ENCODE assay signal across 8 cellular contexts in genomic region chr11:119381186-119381988, GRCh38. TPM values are rescaled to one million over a fixed set of nuclear protein-coding genes. Genes with fewer than 3 reads are reported as not detected.
A peak's percentile ranks its signal among the peaks of the same experiment; 100 is the strongest.
DNase-seq lines count a peak whose midpoint lies in the region; ATAC-seq and TF ChIP-seq lines count a peak whose summit lies in the region.

A gene with protein sequence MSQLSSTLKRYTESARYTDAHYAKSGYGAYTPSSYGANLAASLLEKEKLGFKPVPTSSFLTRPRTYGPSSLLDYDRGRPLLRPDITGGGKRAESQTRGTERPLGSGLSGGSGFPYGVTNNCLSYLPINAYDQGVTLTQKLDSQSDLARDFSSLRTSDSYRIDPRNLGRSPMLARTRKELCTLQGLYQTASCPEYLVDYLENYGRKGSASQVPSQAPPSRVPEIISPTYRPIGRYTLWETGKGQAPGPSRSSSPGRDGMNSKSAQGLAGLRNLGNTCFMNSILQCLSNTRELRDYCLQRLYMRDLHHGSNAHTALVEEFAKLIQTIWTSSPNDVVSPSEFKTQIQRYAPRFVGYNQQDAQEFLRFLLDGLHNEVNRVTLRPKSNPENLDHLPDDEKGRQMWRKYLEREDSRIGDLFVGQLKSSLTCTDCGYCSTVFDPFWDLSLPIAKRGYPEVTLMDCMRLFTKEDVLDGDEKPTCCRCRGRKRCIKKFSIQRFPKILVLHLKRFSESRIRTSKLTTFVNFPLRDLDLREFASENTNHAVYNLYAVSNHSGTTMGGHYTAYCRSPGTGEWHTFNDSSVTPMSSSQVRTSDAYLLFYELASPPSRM (minus strand): TSS chr11:119381690. CDS start chr11:119373480, 8,210 bp downstream.

- H3K9me2 ChIP-seq in PC-3 (replicated peaks; ENCODE audit: low read length), result no peaks in the 10 kb centered on the region

- no peaks in the 10 kb centered on the region for H3K36me3 ChIP-seq in PC-3 (ENCODE audit: low read depth, low read length)

- intact Hi-C loops in PC-3 (cut with micrococcal nuclease), result loop anchor here (1.0 to 2.0 kb wide), 2 partner anchors 21 to 93 kb away; no protein-coding TSS in a partner anchor

- no peaks in the 10 kb centered on the region for H3K9me3 Mint-ChIP-seq in activated T-cell treated with anti-CD3 and anti-CD28 coated beads, Interleukin-2, amount 50 U/mL, for 24 hours

- no peaks in the 10 kb centered on the region for H3K36me3 Mint-ChIP-seq in activated T-cell treated with anti-CD3 and anti-CD28 coated beads, Interleukin-2, amount 50 U/mL, for 24 hours (ENCODE audit: low read depth)

- no peak within 1 kb of the TSS for H3K27ac Mint-ChIP-seq in activated T-cell treated with anti-CD3 and anti-CD28 coated beads, Interleukin-2, amount 50 U/mL, for 24 hours

- H3K4me1 Mint-ChIP-seq in activated T-cell treated with anti-CD3 and anti-CD28 coated beads, Interleukin-2, amount 50 U/mL, for 24 hours (ENCODE audit: low read depth), result peaks cover 10% of the 10 kb centered on the region

- in situ Hi-C loops in KBM-7 (cut with MboI; ENCODE audit: low pct_unique_long_range_greater_than_20kb, low sequenced_read_pairs), result no loop called here

- TF ChIP-seq CTCF in PC-3 (conservative IDR thresholded peaks at IDR 0.05; ENCODE audit: low read depth, low read length), result peak; percentile 96

- peak within 1 kb of the TSS; percentile 99 for H3K4me2 ChIP-seq in PC-3 (ENCODE audit: low read length)

- no peaks in the 10 kb centered on the region for H3K9me3 ChIP-seq in PC-3 (ENCODE audit: low read length)

- H3K4me3 Mint-ChIP-seq in activated T-cell treated with anti-CD3 and anti-CD28 coated beads, Interleukin-2, amount 50 U/mL, for 24 hours, result no peak within 1 kb of the TSS

- no peaks in the 10 kb centered on the region for H4K20me1 ChIP-seq in PC-3 (ENCODE audit: low read length)

- no peaks in the 10 kb centered on the region for H3K27me3 Mint-ChIP-seq in activated T-cell treated with anti-CD3 and anti-CD28 coated beads, Interleukin-2, amount 50 U/mL, for 24 hours

- peak within 1 kb of the TSS; percentile 80 for H3K4me3 ChIP-seq in PC-3 (ENCODE audit: low read length)

- H3K79me2 ChIP-seq in PC-3 (ENCODE audit: low read length), result no peaks in the 10 kb centered on the region

- H3K4me1 ChIP-seq in PC-3 (ENCODE audit: insufficient read depth, low read length), result peaks cover 32% of the 10 kb centered on the region

- CTCF ChIA-PET in PC-3 (lab: Charles Lee), result interaction anchor here (0.5 to 2.0 kb wide), 8 partner anchors 25 to 260 kb away, joined by 3 to 14 read pairs (median 5); partner anchors contain the start of genes CBL and HINFP

- H3K9ac ChIP-seq in PC-3 (ENCODE audit: low read length), result peak within 1 kb of the TSS; percentile 63

- no peaks in the 10 kb centered on the region for H3F3A ChIP-seq in PC-3 (ENCODE audit: low read length, unreplicated experiment)

- no TSS peak for BruUV-seq in PC-3 (replicated peaks; lab: Mats Ljungman, UMichigan)

- H2AFZ ChIP-seq in PC-3 (ENCODE audit: low read length), result peak within 1 kb of the TSS; percentile 95

- peak; percentile 99 for ATAC-seq in GM21723 (IDR thresholded peaks at IDR 0.05; ENCODE audit: unreplicated experiment)
- peak; percentile 97 for ATAC-seq in PC-3

- POLR2A ChIA-PET in PC-3 (lab: Charles Lee; ENCODE audit: unreplicated experiment), result interaction anchor here (0.7 kb wide), 1 partner anchor 43 kb away, joined by 4 read pairs; no protein-coding TSS in a partner anchor

- H3K27ac ChIP-seq in PC-3 (ENCODE audit: low read length), result peak within 1 kb of the TSS; percentile 25

- no peak for TF ChIP-seq POLR2A in erythroblast (IDR thresholded peaks at IDR 0.05; ENCODE audit: low read length)

- DNase-seq in DMS153 treated with DMSO at 0.1 percent for 48 hours (lab: John Stamatoyannopoulos, UW; ENCODE audit: unreplicated experiment) (peak; percentile 94), KBM-7 (peak; percentile 99), PC-3 (peak; percentile 99), erythroblast (lab: John Stamatoyannopoulos, UW) (peak; percentile 93 to 96), mucosa of gallbladder (ENCODE audit: low spot score) (peak; percentile 98)
- DNase-seq in activated T-cell treated with anti-CD3 and anti-CD28 coated beads, Interleukin-2, amount 50 U/mL, for 24 hours, result peak; percentile 99
- DNase-seq in stimulated activated CD8-positive, alpha-beta memory T cell treated with anti-CD3 and anti-CD28 coated beads, Interleukin-4, amount 100 ng/mL, for 1 hour (ENCODE audit: low read depth in 2 of 2, low spot score in 1 of 2), result peak; percentile 92

- no peaks in the 10 kb centered on the region for H3K27me3 ChIP-seq in PC-3 (ENCODE audit: low read length)

RNA-seq across cellular contexts. Expression of the gene that starts here (rescaled TPM):
- total RNA-seq in PC-3 (2014; rRNA removed) (0.92 and 1.8 TPM in 2 replicates), mucosa of gallbladder (7.3 TPM)

Comparison
In these comparisons a context has a peak if more than half of its experiments do, and no peak if none do; other contexts are left out.
1. Peak in every context shown above with its lines: DNase-seq, ATAC-seq, H3K4me3 ChIP-seq and H3K27ac ChIP-seq.